In the genomic region with DNA sequence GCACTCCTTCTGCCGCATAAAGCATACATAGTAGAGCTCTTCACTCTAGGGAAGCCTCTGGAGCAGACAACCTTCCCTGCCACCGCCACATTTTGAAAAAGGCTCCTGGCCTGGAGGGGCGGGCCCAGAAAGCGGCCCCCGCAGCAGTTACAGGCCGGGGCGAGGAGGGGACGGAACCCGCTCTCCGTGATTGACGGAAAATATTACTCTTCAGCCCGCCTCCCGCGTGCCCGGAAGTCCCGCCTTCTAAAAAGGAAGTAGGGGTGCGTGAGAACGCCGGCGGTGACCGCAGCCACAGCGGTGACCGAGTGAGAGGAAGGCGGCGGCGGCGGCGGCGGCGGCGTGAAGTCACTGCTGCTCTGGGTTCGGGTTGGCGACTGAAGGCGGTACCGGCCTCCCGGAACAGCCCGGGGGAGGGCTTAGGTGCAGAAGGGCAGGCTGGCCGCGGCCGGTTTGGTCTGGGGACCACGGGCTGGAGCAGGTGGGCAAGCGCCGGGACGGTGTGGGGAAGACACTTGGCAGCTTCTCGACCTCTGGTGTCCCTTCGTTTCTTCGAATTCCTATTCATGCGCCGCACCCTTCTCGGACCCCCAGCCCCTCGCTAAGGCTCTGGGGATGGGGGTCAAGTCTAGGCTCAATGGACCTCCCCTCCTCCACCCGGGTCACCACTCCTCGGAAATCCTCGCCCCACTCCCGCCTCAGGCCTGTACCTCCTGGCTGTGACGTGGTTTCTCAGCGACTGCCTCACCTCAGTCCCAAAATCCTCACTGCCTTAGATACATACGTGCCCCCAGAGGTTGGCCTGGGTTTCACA, we compare ENCODE assay signal across 1 cellular context.
A peak's percentile ranks its signal among the peaks of the same experiment; 100 is the strongest.
TF ChIP-seq lines count a peak whose summit lies in the region.

Gene HCCS (plus strand): TSS at position 295 of the 814 bp plus-strand sequence. CDS start 729 bp downstream, outside the sequence.

TF ChIP-seq in HepG2, 621 proteins besides CTCF, POLR2A, EP300 and RAD21 (continued from another document and continues in another):
- TF ChIP-seq, protein P1, sequence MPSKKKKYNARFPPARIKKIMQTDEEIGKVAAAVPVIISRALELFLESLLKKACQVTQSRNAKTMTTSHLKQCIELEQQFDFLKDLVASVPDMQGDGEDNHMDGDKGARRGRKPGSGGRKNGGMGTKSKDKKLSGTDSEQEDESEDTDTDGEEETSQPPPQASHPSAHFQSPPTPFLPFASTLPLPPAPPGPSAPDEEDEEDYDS (CRISPR knock-in tag; IDR thresholded peaks at IDR 0.05), result 0 out of 2 replicates have a peak, but pooled peaks have one; percentile 20
- TF ChIP-seq ZNF484 (CRISPR knock-in tag; IDR thresholded peaks at IDR 0.05; ENCODE audit: borderline replicate concordance, low read depth) (no peak), SALL1 (CRISPR knock-in tag; IDR thresholded peaks at IDR 0.05) (peak; percentile 51; the same call in 1 of the 2 replicates), PBX2 (CRISPR knock-in tag; IDR thresholded peaks at IDR 0.05) (peak; percentile 76), ZBTB37 (CRISPR knock-in tag; IDR thresholded peaks at IDR 0.05) (no peak), ZFY (CRISPR knock-in tag; IDR thresholded peaks at IDR 0.05) (peak; percentile 52; the same call in 1 of the 2 replicates), NFE2L1 (CRISPR knock-in tag; IDR thresholded peaks at IDR 0.05; ENCODE audit: borderline replicate concordance) (no peak), PITX1 (CRISPR knock-in tag; IDR thresholded peaks at IDR 0.05) (no peak), HOXA9 (CRISPR knock-in tag; IDR thresholded peaks at IDR 0.05; ENCODE audit: borderline replicate concordance) (no peak), ZNF30 (CRISPR knock-in tag; IDR thresholded peaks at IDR 0.05) (no peak), HMGXB4 (CRISPR knock-in tag; IDR thresholded peaks at IDR 0.05; ENCODE audit: borderline replicate concordance in 1 of 2, low read depth in 1 of 2) (peak; percentile 60 to 63; a peak in 2 of 4 replicates), ZFAT (CRISPR knock-in tag; conservative IDR thresholded peaks at IDR 0.05) (no peak), ZNF773 (CRISPR knock-in tag; IDR thresholded peaks at IDR 0.05; ENCODE audit: borderline replicate concordance) (no peak), NR2F2 (IDR thresholded peaks at IDR 0.05; ENCODE audit: borderline replicate concordance, low read depth) (no peak), ZNF558 (CRISPR knock-in tag; IDR thresholded peaks at IDR 0.05; ENCODE audit: borderline replicate concordance) (no peak), SOX13 (IDR thresholded peaks at IDR 0.05) (no peak), SOX13 (CRISPR knock-in tag; conservative IDR thresholded peaks at IDR 0.05 in 1 of 2, IDR thresholded peaks at IDR 0.05 in 1 of 2) (no peak), ZSCAN9 (CRISPR knock-in tag; IDR thresholded peaks at IDR 0.05; ENCODE audit: borderline replicate concordance) (no peak), ZKSCAN5 (CRISPR knock-in tag; IDR thresholded peaks at IDR 0.05) (no peak), ZNF546 (CRISPR knock-in tag; conservative IDR thresholded peaks at IDR 0.05) (no peak), GPN1 (CRISPR knock-in tag; IDR thresholded peaks at IDR 0.05; ENCODE audit: borderline replicate concordance) (no peak), ZZZ3 (CRISPR knock-in tag; IDR thresholded peaks at IDR 0.05; ENCODE audit: borderline replicate concordance) (0 out of 2 replicates have a peak, but pooled peaks have one; percentile 41), HES4 (CRISPR knock-in tag; IDR thresholded peaks at IDR 0.05; ENCODE audit: borderline replicate concordance) (no peak), KDM6A (CRISPR knock-in tag; IDR thresholded peaks at IDR 0.05; ENCODE audit: low read depth) (no peak), ZSCAN5A (CRISPR knock-in tag; IDR thresholded peaks at IDR 0.05; ENCODE audit: borderline replicate concordance) (no peak), NRL (CRISPR knock-in tag; IDR thresholded peaks at IDR 0.05; ENCODE audit: borderline replicate concordance) (no peak), SMARCE1 (IDR thresholded peaks at IDR 0.05; ENCODE audit: borderline replicate concordance) (no peak), POLR2G (IDR thresholded peaks at IDR 0.05; ENCODE audit: low read depth, low read length) (peak; percentile 78), RERE (CRISPR knock-in tag; IDR thresholded peaks at IDR 0.05; ENCODE audit: low read depth) (no peak), ZKSCAN1 (IDR thresholded peaks at IDR 0.05; ENCODE audit: low read length) (no peak), PHF21A (CRISPR knock-in tag; IDR thresholded peaks at IDR 0.05) (no peak; the same call in 1 of the 2 replicates), XBP1 (CRISPR knock-in tag; IDR thresholded peaks at IDR 0.05) (no peak), CCDC6 (CRISPR knock-in tag; IDR thresholded peaks at IDR 0.05) (no peak), FIP1L1 (IDR thresholded peaks at IDR 0.05; ENCODE audit: borderline replicate concordance, insufficient read depth, low read depth, low read length) (no peak), PHF20 (CRISPR knock-in tag; IDR thresholded peaks at IDR 0.05) (peak; percentile 67), HNRNPLL (IDR thresholded peaks at IDR 0.05; ENCODE audit: low read depth, low read length, poor library complexity, severe bottlenecking) (peak; percentile 42), ZNF790 (CRISPR knock-in tag; IDR thresholded peaks at IDR 0.05; ENCODE audit: borderline replicate concordance) (no peak), ZNF256 (CRISPR knock-in tag; conservative IDR thresholded peaks at IDR 0.05) (no peak), PRMT3 (CRISPR knock-in tag; IDR thresholded peaks at IDR 0.05; ENCODE audit: borderline replicate concordance, low read depth) (no peak)
- TF ChIP-seq, protein P2, sequence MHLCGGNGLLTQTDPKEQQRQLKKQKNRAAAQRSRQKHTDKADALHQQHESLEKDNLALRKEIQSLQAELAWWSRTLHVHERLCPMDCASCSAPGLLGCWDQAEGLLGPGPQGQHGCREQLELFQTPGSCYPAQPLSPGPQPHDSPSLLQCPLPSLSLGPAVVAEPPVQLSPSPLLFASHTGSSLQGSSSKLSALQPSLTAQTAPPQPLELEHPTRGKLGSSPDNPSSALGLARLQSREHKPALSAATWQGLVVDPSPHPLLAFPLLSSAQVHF (CRISPR knock-in tag; IDR thresholded peaks at IDR 0.05), result no peak
- TF ChIP-seq, protein P3, sequence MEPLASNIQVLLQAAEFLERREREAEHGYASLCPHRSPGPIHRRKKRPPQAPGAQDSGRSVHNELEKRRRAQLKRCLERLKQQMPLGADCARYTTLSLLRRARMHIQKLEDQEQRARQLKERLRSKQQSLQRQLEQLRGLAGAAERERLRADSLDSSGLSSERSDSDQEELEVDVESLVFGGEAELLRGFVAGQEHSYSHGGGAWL (CRISPR knock-in tag; IDR thresholded peaks at IDR 0.05), result no peak
- TF ChIP-seq, protein P4, sequence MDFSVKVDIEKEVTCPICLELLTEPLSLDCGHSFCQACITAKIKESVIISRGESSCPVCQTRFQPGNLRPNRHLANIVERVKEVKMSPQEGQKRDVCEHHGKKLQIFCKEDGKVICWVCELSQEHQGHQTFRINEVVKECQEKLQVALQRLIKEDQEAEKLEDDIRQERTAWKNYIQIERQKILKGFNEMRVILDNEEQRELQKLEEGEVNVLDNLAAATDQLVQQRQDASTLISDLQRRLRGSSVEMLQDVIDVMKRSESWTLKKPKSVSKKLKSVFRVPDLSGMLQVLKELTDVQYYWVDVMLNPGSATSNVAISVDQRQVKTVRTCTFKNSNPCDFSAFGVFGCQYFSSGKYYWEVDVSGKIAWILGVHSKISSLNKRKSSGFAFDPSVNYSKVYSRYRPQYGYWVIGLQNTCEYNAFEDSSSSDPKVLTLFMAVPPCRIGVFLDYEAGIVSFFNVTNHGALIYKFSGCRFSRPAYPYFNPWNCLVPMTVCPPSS (IDR thresholded peaks at IDR 0.05), result no peak
- TF ChIP-seq, protein P5, sequence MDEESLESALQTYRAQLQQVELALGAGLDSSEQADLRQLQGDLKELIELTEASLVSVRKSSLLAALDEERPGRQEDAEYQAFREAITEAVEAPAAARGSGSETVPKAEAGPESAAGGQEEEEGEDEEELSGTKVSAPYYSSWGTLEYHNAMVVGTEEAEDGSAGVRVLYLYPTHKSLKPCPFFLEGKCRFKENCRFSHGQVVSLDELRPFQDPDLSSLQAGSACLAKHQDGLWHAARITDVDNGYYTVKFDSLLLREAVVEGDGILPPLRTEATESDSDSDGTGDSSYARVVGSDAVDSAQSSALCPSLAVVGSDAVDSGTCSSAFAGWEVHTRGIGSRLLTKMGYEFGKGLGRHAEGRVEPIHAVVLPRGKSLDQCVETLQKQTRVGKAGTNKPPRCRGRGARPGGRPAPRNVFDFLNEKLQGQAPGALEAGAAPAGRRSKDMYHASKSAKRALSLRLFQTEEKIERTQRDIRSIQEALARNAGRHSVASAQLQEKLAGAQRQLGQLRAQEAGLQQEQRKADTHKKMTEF (CRISPR knock-in tag; IDR thresholded peaks at IDR 0.05), result no peak
